ENCODE assay signal across 16 cellular contexts in genomic region chr9:108331596-108331995, GRCh38.
"Had no signal": no experiment of that assay in that cellular context is flagged by ENCODE, and none has a peak within 500 bp of the region (broad histone marks: within the 10 kb centered on the region; RNA-seq: fewer than 3 reads in every experiment).

No MANE protein-coding gene starts in this region.

- H3K4me2 ChIP-seq: hepatocyte had no signal

- ATAC-seq: effector memory CD8-positive, alpha-beta T cell; left lobe of liver; natural killer cell; sciatic nerve had no signal

- DNase-seq: cortex of kidney; effector memory CD8-positive, alpha-beta T cell; erythroblast; foreskin melanocyte; head of caudate nucleus; kidney glomerular epithelial cell; natural killer cell; posterior cingulate gyrus; stimulated activated CD4-positive, alpha-beta T cell treated with anti-CD3 and anti-CD28 coated beads, Interleukin-2, amount 100 ng/mL, for 24 hours; stimulated activated naive CD4-positive, alpha-beta T cell; stomach; substantia nigra had no signal

- H3K4me1 ChIP-seq: stomach had no signal

- H3K79me2 ChIP-seq: hepatocyte had no signal

- H3K27me3 ChIP-seq: hepatocyte, stomach had no signal

- H3K27ac ChIP-seq: hepatocyte, skin epidermis, stomach had no signal

- H3K4me3 ChIP-seq: hepatocyte, skin epidermis, stomach had no signal

- H3K36me3 ChIP-seq: stomach had no signal

- H2AFZ ChIP-seq: hepatocyte had no signal
